Comparison of ENCODE assay signal across 9 cellular contexts in the genomic region with DNA sequence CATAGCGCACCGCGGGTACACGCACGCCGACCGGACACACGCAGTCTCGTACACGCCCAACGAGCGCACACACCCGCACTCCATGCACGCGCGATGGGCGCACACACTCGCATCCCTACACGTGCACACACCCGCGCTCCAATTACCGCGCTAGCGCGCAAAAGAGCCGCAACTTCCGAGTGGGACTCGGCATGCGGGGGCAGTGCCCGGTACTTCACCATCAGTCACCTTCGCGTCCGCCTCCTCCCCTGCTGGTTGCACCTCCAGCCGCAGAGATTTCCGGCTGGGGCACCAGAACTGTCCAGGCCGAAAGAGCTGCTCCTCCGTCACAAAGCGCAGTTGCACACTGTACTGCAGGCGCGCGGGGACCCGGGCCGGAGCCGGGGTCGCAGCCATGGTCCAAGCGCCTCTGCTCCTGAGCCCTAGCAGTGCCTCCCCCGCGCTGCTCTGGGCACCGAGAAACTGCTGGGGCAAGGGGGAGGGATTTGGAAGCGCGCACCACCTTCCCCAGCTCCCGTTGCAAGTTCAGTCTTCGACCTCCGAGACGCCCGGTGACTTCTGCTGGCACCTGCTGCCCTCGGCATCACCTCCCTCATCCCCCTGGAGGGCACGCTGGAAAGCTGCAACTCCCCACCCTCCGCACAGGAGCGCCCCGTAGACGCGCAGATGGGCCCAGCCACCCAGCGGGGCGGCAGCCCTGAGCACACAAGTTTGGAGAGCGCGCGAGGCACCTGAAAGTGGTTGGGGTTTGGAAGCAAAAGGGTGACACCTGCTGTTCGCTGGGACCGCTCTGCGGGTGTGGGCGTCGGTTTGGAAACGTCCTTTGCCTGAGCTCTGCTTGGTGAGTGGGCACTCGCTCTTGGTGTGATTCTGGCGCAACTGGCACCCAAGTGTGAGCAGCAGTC.
A peak's percentile ranks its signal among the peaks of the same experiment; 100 is the strongest.
DNase-seq lines count a peak whose midpoint lies in the region; ATAC-seq and TF ChIP-seq lines count a peak whose summit lies in the region.
"Had no signal": no experiment of that assay in that cellular context is flagged by ENCODE, and none has a peak within 500 bp of the region (broad histone marks: within the 10 kb centered on the region; RNA-seq: fewer than 3 reads in every experiment).

No MANE protein-coding gene starts in this region.

- H3K4me1 Mint-ChIP-seq in activated CD8-positive, alpha-beta memory T cell treated with anti-CD3 and anti-CD28 coated beads, Interleukin-2, amount 10 ng/mL, durations not matched to agents 7 days and 5 days = peaks cover 6% of the 10 kb centered on the region
- peaks cover 7% of the 10 kb centered on the region for H3K4me1 Mint-ChIP-seq in progenitor cell of endocrine pancreas (ENCODE audit: low read depth)

- H3K36me3 Mint-ChIP-seq in activated CD8-positive, alpha-beta memory T cell treated with anti-CD3 and anti-CD28 coated beads, Interleukin-2, amount 10 ng/mL, durations not matched to agents 7 days and 5 days = no peaks in the 10 kb centered on the region
- H3K36me3 Mint-ChIP-seq in progenitor cell of endocrine pancreas (ENCODE audit: insufficient read depth) = no peaks in the 10 kb centered on the region
- H3K36me3 Mint-ChIP-seq: IgD-negative memory B cell had no signal

- H3K4me3 Mint-ChIP-seq in activated CD8-positive, alpha-beta memory T cell treated with anti-CD3 and anti-CD28 coated beads, Interleukin-2, amount 10 ng/mL, durations not matched to agents 7 days and 5 days = peak overlapping the region; percentile 23
- peak overlapping the region; percentile 72 for H3K4me3 Mint-ChIP-seq in progenitor cell of endocrine pancreas (ENCODE audit: low read depth)

- peak; percentile 79 for DNase-seq in DMS153 treated with DMSO at 0.1 percent for 48 hours (lab: John Stamatoyannopoulos, UW; ENCODE audit: unreplicated experiment)
- peak; percentile 68 for DNase-seq in NCI-H1694 (lab: John Stamatoyannopoulos, UW)
- DNase-seq in activated CD8-positive, alpha-beta memory T cell treated with anti-CD3 and anti-CD28 coated beads, Interleukin-2, amount 10 ng/mL, durations not matched to agents 7 days and 5 days = peak; percentile 55
- peak; percentile 8 for DNase-seq in fibroblast of villous mesenchyme (ENCODE audit: low read depth)
- peak; percentile 55 for DNase-seq in progenitor cell of endocrine pancreas (ENCODE audit: low spot score, unreplicated experiment)
- no peak for DNase-seq in SW 1271 (lab: John Stamatoyannopoulos, UW)

- ATAC-seq in GM21786 (IDR thresholded peaks at IDR 0.05; ENCODE audit: unreplicated experiment) = peak; percentile 63
- ATAC-seq in activated CD8-positive, alpha-beta memory T cell treated with anti-CD3 and anti-CD28 coated beads, Interleukin-2, amount 10 ng/mL, durations not matched to agents 7 days and 5 days = peak; percentile 73
- no peak for ATAC-seq in GM21825 (IDR thresholded peaks at IDR 0.05; ENCODE audit: unreplicated experiment)

- no peaks in the 10 kb centered on the region for H3K9me3 Mint-ChIP-seq in activated CD8-positive, alpha-beta memory T cell treated with anti-CD3 and anti-CD28 coated beads, Interleukin-2, amount 10 ng/mL, durations not matched to agents 7 days and 5 days (ENCODE audit: low read depth)
- H3K9me3 Mint-ChIP-seq in progenitor cell of endocrine pancreas (ENCODE audit: low read depth) = no peaks in the 10 kb centered on the region

- peaks cover 55% of the 10 kb centered on the region for H3K27me3 Mint-ChIP-seq in activated CD8-positive, alpha-beta memory T cell treated with anti-CD3 and anti-CD28 coated beads, Interleukin-2, amount 10 ng/mL, durations not matched to agents 7 days and 5 days
- H3K27me3 Mint-ChIP-seq in progenitor cell of endocrine pancreas = peaks cover 58% of the 10 kb centered on the region

- peak; percentile 29 for TF ChIP-seq CTCF in fibroblast of villous mesenchyme (IDR thresholded peaks at IDR 0.05; ENCODE audit: insufficient read depth, low read depth, low read length)
- peak; percentile 66 for TF ChIP-seq CTCF in progenitor cell of endocrine pancreas (IDR thresholded peaks at IDR 0.05; ENCODE audit: unreplicated experiment)

- CTCF ChIA-PET in activated CD8-positive, alpha-beta memory T cell treated with anti-CD3 and anti-CD28 coated beads, Interleukin-2, amount 10 ng/mL, durations not matched to agents 7 days and 5 days (lab: Charles Lee) = interaction anchor here (0.7 to 3.2 kb wide), 3 partner anchors 259 to 323 kb away, joined by 3 to 15 read pairs (median 3); no protein-coding TSS in a partner anchor

- H3K4me3 ChIP-seq in fibroblast of villous mesenchyme (ENCODE audit: low read depth, low read length) = no peak overlapping the region

- no peak overlapping the region for H3K27ac Mint-ChIP-seq in activated CD8-positive, alpha-beta memory T cell treated with anti-CD3 and anti-CD28 coated beads, Interleukin-2, amount 10 ng/mL, durations not matched to agents 7 days and 5 days
- H3K27ac Mint-ChIP-seq in progenitor cell of endocrine pancreas = no peak overlapping the region
- H3K27ac Mint-ChIP-seq: IgD-negative memory B cell had no signal

Comparison
In these comparisons a context has a peak if more than half of its experiments do, and no peak if none do; other contexts are left out.
1. DNase-seq: peak in DMS153 treated with DMSO at 0.1 percent for 48 hours (single experiment), NCI-H1694 (single experiment), activated CD8-positive, alpha-beta memory T cell treated with anti-CD3 and anti-CD28 coated beads, Interleukin-2, amount 10 ng/mL, durations not matched to agents 7 days and 5 days (single experiment), fibroblast of villous mesenchyme (single experiment) and progenitor cell of endocrine pancreas (single experiment); none in SW 1271 (0 of 2).